In genomic region chr7:156397249-156397648, GRCh38 we compare ENCODE assay signal across 19 cellular contexts.
A peak's percentile ranks its signal among the peaks of the same experiment; 100 is the strongest.
DNase-seq lines count a peak whose midpoint lies in the region; ATAC-seq, FAIRE-seq and TF ChIP-seq lines count a peak whose summit lies in the region.
"Had no signal": no experiment of that assay in that cellular context is flagged by ENCODE, and none has a peak within 500 bp of the region (broad histone marks: within the 10 kb centered on the region; RNA-seq: fewer than 3 reads in every experiment).

No MANE protein-coding gene starts in this region.

- peaks cover 0 to 8% (median 0%) of the 10 kb centered on the region in 4 donors for H3K27me3 ChIP-seq in esophagus muscularis mucosa

- peak; percentile 24 for DNase-seq in NCI-H748 (lab: John Stamatoyannopoulos, UW; ENCODE audit: unreplicated experiment)
- DNase-seq in NCI-H748 treated with DMSO at 0.1 percent for 48 hours (lab: John Stamatoyannopoulos, UW): no peak
- DNase-seq in NCI-H2227 (lab: John Stamatoyannopoulos, UW; ENCODE audit: unreplicated experiment): peak; percentile 75
- peak; percentile 78 for DNase-seq in esophagus muscularis mucosa (ENCODE audit: extremely low spot score)
- no peak for DNase-seq in GM12891 (ENCODE audit: insufficient read length, low spot score)
- no peak for DNase-seq in stimulated activated naive CD8-positive, alpha-beta T cell treated with anti-CD3 and anti-CD28 coated beads, Interleukin-15, amount 100 ng/mL, for 72 hours
- no peak for DNase-seq in SHP77 (lab: John Stamatoyannopoulos, UW)
- DNase-seq: ACHN; C1 segment of cervical spinal cord; Calu3; CD4-positive, alpha-beta T cell; DMS 273 treated with DMSO at 0.1 percent for 48 hours; EL; GOT3 had no signal

- peaks cover 0 to 4% (median 0%) of the 10 kb centered on the region in 4 donors for H3K9me3 ChIP-seq in esophagus muscularis mucosa
- H3K9me3 ChIP-seq: HAP-1 had no signal

- H3K4me3 Mint-ChIP-seq in stimulated activated naive CD8-positive, alpha-beta T cell treated with anti-CD3 and anti-CD28 coated beads, Interleukin-15, amount 100 ng/mL, for 72 hours: no peak overlapping the region
- H3K4me3 Mint-ChIP-seq: B cell; CD4-positive, alpha-beta T cell; IgD-negative memory B cell had no signal

- no peaks in the 10 kb centered on the region for H3K9me3 Mint-ChIP-seq in stimulated activated naive CD8-positive, alpha-beta T cell treated with anti-CD3 and anti-CD28 coated beads, Interleukin-15, amount 100 ng/mL, for 72 hours
- H3K9me3 Mint-ChIP-seq: CD4-positive, alpha-beta T cell had no signal

- no peak overlapping the region for H3K4me3 ChIP-seq in esophagus muscularis mucosa
- H3K4me3 ChIP-seq: HAP-1 had no signal

- TF ChIP-seq EP300 in esophagus muscularis mucosa (IDR thresholded peaks at IDR 0.05): no peak

- no peak for FAIRE-seq in GM12891 (lab: Jason Lieb, UNC)
- FAIRE-seq: G401.6, GM12892 had no signal

- no peaks in the 10 kb centered on the region for H3K4me1 ChIP-seq in esophagus muscularis mucosa
- H3K4me1 ChIP-seq: HAP-1 had no signal

- H3K36me3 ChIP-seq in esophagus muscularis mucosa: no peaks in the 10 kb centered on the region
- H3K36me3 ChIP-seq: HAP-1 had no signal

- no peaks in the 10 kb centered on the region for H3K4me1 Mint-ChIP-seq in stimulated activated naive CD8-positive, alpha-beta T cell treated with anti-CD3 and anti-CD28 coated beads, Interleukin-15, amount 100 ng/mL, for 72 hours
- H3K4me1 Mint-ChIP-seq: B cell, IgD-negative memory B cell had no signal

- no peak for ATAC-seq in stimulated activated naive CD8-positive, alpha-beta T cell treated with anti-CD3 and anti-CD28 coated beads, Interleukin-15, amount 100 ng/mL, for 72 hours

- H3K27me3 Mint-ChIP-seq in stimulated activated naive CD8-positive, alpha-beta T cell treated with anti-CD3 and anti-CD28 coated beads, Interleukin-15, amount 100 ng/mL, for 72 hours: peaks cover 19% of the 10 kb centered on the region

- TF ChIP-seq CTCF in esophagus muscularis mucosa (IDR thresholded peaks at IDR 0.05): no peak

- TF ChIP-seq POLR2A in esophagus muscularis mucosa (IDR thresholded peaks at IDR 0.05; ENCODE audit: low read depth) (no peak), GM12891 (IDR thresholded peaks at IDR 0.05; ENCODE audit: low read depth, low read length) (no peak)

- no peak overlapping the region for H3K27ac ChIP-seq in esophagus muscularis mucosa (replicated peaks in 1 of 4)

- WGBS in esophagus muscularis mucosa: 78% methylated on average over 19 of the region's 19 CpGs

- no peak overlapping the region for H3K27ac Mint-ChIP-seq in stimulated activated naive CD8-positive, alpha-beta T cell treated with anti-CD3 and anti-CD28 coated beads, Interleukin-15, amount 100 ng/mL, for 72 hours
- H3K27ac Mint-ChIP-seq: B cell; CD4-positive, alpha-beta T cell; IgD-negative memory B cell had no signal

- intact Hi-C loops in esophagus muscularis mucosa (cut with DNase I): no loop called here

TF ChIP-seq in GM12891, 5 proteins besides CTCF, POLR2A, EP300 and RAD21:
- TF ChIP-seq TAF1 (IDR thresholded peaks at IDR 0.05; ENCODE audit: low read depth, low read length) (no peak), PAX5 (IDR thresholded peaks at IDR 0.05; ENCODE audit: insufficient read depth, low read length, severe bottlenecking) (no peak), SPI1 (IDR thresholded peaks at IDR 0.05; ENCODE audit: low read depth, low read length) (no peak), POLR2AphosphoS5 (IDR thresholded peaks at IDR 0.05; ENCODE audit: low read depth, low read length) (no peak), POU2F2 (IDR thresholded peaks at IDR 0.05; ENCODE audit: low read depth, low read length) (no peak)

Comparison
In these comparisons a context has a peak if more than half of its experiments do, and no peak if none do; other contexts are left out.
1. DNase-seq: peak in NCI-H748 (single experiment), NCI-H2227 (single experiment) and esophagus muscularis mucosa (single experiment); none in NCI-H748 treated with DMSO at 0.1 percent for 48 hours (single experiment), GM12891 (single experiment), stimulated activated naive CD8-positive, alpha-beta T cell treated with anti-CD3 and anti-CD28 coated beads, Interleukin-15, amount 100 ng/mL, for 72 hours (0 of 2) and SHP77 (0 of 2).